ENCODE assay signal across 15 cellular contexts in the genomic region with DNA sequence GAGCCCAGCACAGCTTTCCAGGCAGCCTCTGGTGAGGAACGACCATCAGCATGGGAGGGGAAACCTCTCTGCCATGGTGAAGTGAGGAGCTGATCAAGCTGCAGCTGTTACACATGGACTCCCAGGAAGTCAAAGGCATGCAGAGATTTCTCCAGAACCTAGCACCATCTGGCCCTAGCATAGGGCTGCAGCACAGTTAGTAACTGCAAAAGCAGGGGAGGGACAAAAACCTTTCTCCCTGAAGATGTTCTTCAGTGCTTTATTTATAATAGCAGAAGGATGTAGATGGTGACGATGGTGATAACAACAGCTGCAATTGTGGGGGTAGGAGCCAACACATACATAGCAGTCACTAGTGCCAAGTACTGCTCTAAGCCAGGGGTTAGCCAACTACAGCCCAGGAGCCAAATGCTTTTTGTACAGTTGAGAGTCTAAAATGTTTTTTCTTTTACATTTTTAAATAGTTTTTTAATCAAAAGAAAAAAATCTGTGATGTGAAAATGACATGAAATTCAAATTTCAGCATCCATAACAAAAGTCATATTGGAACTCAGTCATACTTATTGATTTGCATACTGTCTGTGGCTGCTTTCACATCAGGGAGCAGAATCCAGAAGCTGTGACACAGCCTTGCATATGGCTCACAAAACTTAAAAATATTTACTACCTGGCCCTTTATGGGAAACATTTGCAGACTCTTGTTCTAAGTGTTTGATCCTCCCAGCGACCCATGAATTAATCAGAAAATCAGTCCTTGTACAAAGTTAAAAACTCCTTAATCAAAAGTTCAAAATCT.
DNase-seq lines count a peak whose midpoint lies in the region; ATAC-seq and TF ChIP-seq lines count a peak whose summit lies in the region.
"Had no signal": no experiment of that assay in that cellular context is flagged by ENCODE, and none has a peak within 500 bp of the region (broad histone marks: within the 10 kb centered on the region; RNA-seq: fewer than 3 reads in every experiment).

No MANE protein-coding gene starts in this region.

- in situ Hi-C loops in brain microvascular endothelial cell (cut with HindIII; ENCODE audit: low pct_ligation_motif_present, low sequenced_read_pairs) = no loop called here

- H3K36me3 Mint-ChIP-seq in activated CD8-positive, alpha-beta T cell treated with anti-CD3 and anti-CD28 coated beads, Interleukin-2, amount 10 ng/mL, durations not matched to agents 7 days and 5 days (ENCODE audit: low read depth) = peaks cover 23% of the 10 kb centered on the region
- H3K36me3 Mint-ChIP-seq: natural killer cell treated with Interleukin-12 subunit alpha and Interleukin-12 subunit beta and Interleukin-15 and Interleukin-18, amount 100 ng/mL, for 72 hours had no signal

- DNase-seq in DMS 273 treated with DMSO at 0.1 percent for 48 hours (lab: John Stamatoyannopoulos, UW) (peak; percentile 65), globus pallidus (ENCODE audit: low spot score) (peak; percentile 36), brain microvascular endothelial cell (no peak)
- no peak for DNase-seq in activated T-cell treated with anti-CD3 and anti-CD28 coated beads, Interleukin-2, amount 50 U/mL, for 1 hour
- DNase-seq in activated CD8-positive, alpha-beta T cell treated with anti-CD3 and anti-CD28 coated beads, Interleukin-2, amount 10 ng/mL, durations not matched to agents 7 days and 5 days = no peak
- DNase-seq in stimulated activated CD4-positive, alpha-beta T cell treated with anti-CD3 and anti-CD28 coated beads, Interleukin-4, amount 100 ng/mL, for 1 hour = no peak
- DNase-seq: activated naive CD4-positive, alpha-beta T cell treated with Interleukin-2 at 50 U/mL for 16 hours; BE2C; cortex of kidney; kidney; NCI-H1930; OCI-M1 had no signal

- H3K27ac Mint-ChIP-seq in activated CD8-positive, alpha-beta T cell treated with anti-CD3 and anti-CD28 coated beads, Interleukin-2, amount 10 ng/mL, durations not matched to agents 7 days and 5 days = no peak overlapping the region

- POLR2A ChIA-PET in activated CD8-positive, alpha-beta T cell treated with anti-CD3 and anti-CD28 coated beads, Interleukin-2, amount 10 ng/mL, durations not matched to agents 7 days and 5 days (lab: Charles Lee) = no interaction called here

- CTCF ChIA-PET in activated CD8-positive, alpha-beta T cell treated with anti-CD3 and anti-CD28 coated beads, Interleukin-2, amount 10 ng/mL, durations not matched to agents 7 days and 5 days (lab: Charles Lee) = interaction anchor here (0.9 kb wide), 1 partner anchor 33 kb away, joined by 4 read pairs; no protein-coding TSS in a partner anchor

- no peak for TF ChIP-seq CTCF in brain microvascular endothelial cell (IDR thresholded peaks at IDR 0.05; ENCODE audit: low read depth, low read length, missing control alignments)

- no peaks in the 10 kb centered on the region for H3K27me3 ChIP-seq in brain microvascular endothelial cell (replicated peaks)
- H3K27me3 ChIP-seq: BE2C had no signal

- no peak overlapping the region for H3K4me3 Mint-ChIP-seq in activated CD8-positive, alpha-beta T cell treated with anti-CD3 and anti-CD28 coated beads, Interleukin-2, amount 10 ng/mL, durations not matched to agents 7 days and 5 days
- H3K4me3 Mint-ChIP-seq: natural killer cell treated with Interleukin-12 subunit alpha and Interleukin-12 subunit beta and Interleukin-15 and Interleukin-18, amount 100 ng/mL, for 72 hours had no signal

- H3K27ac ChIP-seq in brain microvascular endothelial cell = no peak overlapping the region

- H3K4me3 ChIP-seq in brain microvascular endothelial cell (ENCODE audit: low read depth, low read length) = no peak overlapping the region

- no peaks in the 10 kb centered on the region for H3K27me3 Mint-ChIP-seq in activated CD8-positive, alpha-beta T cell treated with anti-CD3 and anti-CD28 coated beads, Interleukin-2, amount 10 ng/mL, durations not matched to agents 7 days and 5 days (ENCODE audit: low read depth)
- H3K27me3 Mint-ChIP-seq: natural killer cell treated with Interleukin-12 subunit alpha and Interleukin-12 subunit beta and Interleukin-15 and Interleukin-18, amount 100 ng/mL, for 72 hours had no signal

- no peaks in the 10 kb centered on the region for H3K9me3 Mint-ChIP-seq in activated CD8-positive, alpha-beta T cell treated with anti-CD3 and anti-CD28 coated beads, Interleukin-2, amount 10 ng/mL, durations not matched to agents 7 days and 5 days (ENCODE audit: insufficient read depth)
- H3K9me3 Mint-ChIP-seq: natural killer cell treated with Interleukin-12 subunit alpha and Interleukin-12 subunit beta and Interleukin-15 and Interleukin-18, amount 100 ng/mL, for 72 hours had no signal

- peak; percentile 45 for ATAC-seq in GM21381 (IDR thresholded peaks at IDR 0.05; ENCODE audit: unreplicated experiment)
- peak; percentile 59 for ATAC-seq in HG03378 (IDR thresholded peaks at IDR 0.05; ENCODE audit: unreplicated experiment)
- ATAC-seq in activated CD8-positive, alpha-beta T cell treated with anti-CD3 and anti-CD28 coated beads, Interleukin-2, amount 10 ng/mL, durations not matched to agents 7 days and 5 days = no peak
- ATAC-seq: natural killer cell treated with Interleukin-12 subunit alpha and Interleukin-12 subunit beta and Interleukin-15 and Interleukin-18, amount 100 ng/mL, for 72 hours had no signal

- no peaks in the 10 kb centered on the region for H3K36me3 ChIP-seq in brain microvascular endothelial cell (replicated peaks)
- H3K36me3 ChIP-seq: BE2C had no signal

- H3K4me1 Mint-ChIP-seq in activated CD8-positive, alpha-beta T cell treated with anti-CD3 and anti-CD28 coated beads, Interleukin-2, amount 10 ng/mL, durations not matched to agents 7 days and 5 days (ENCODE audit: low read depth) = no peaks in the 10 kb centered on the region

Comparison
In these comparisons a context has a peak if more than half of its experiments do, and no peak if none do; other contexts are left out.
1. DNase-seq: peak in DMS 273 treated with DMSO at 0.1 percent for 48 hours (single experiment) and globus pallidus (single experiment); none in activated T-cell treated with anti-CD3 and anti-CD28 coated beads, Interleukin-2, amount 50 U/mL, for 1 hour (single experiment), brain microvascular endothelial cell (single experiment), activated CD8-positive, alpha-beta T cell treated with anti-CD3 and anti-CD28 coated beads, Interleukin-2, amount 10 ng/mL, durations not matched to agents 7 days and 5 days (single experiment) and stimulated activated CD4-positive, alpha-beta T cell treated with anti-CD3 and anti-CD28 coated beads, Interleukin-4, amount 100 ng/mL, for 1 hour (single experiment).